Comparison of ENCODE assay signal across 19 cellular contexts in genomic region chr19:29405728-29405995, GRCh38.
"Had no signal": no experiment of that assay in that cellular context is flagged by ENCODE, and none has a peak within 500 bp of the region (broad histone marks: within the 10 kb centered on the region; RNA-seq: fewer than 3 reads in every experiment).

No MANE protein-coding gene starts in this region.

- H3K9me3 Mint-ChIP-seq: activated naive CD4-positive, alpha-beta T cell treated with anti-CD3 and anti-CD28 coated beads, Interleukin-2, amount 50 U/mL, for 72 hours; activated T-helper 1 cell treated with anti-CD3 and anti-CD28 coated beads, Interleukin-12 subunit alpha, Interleukin-12 subunit beta, Interleukin-2, Interleukin-4 antibody, amounts not matched to agents 30 ng/mL and 10 ng/mL and 1 ng/mL, durations not matched to agents 14 hours and 24 hours and 36 hours; immature natural killer cell; naive thymus-derived CD8-positive, alpha-beta T cell had no signal

- H3K4me3 Mint-ChIP-seq: activated T-helper 1 cell treated with anti-CD3 and anti-CD28 coated beads, Interleukin-12 subunit alpha, Interleukin-12 subunit beta, Interleukin-2, Interleukin-4 antibody, amounts not matched to agents 30 ng/mL and 10 ng/mL and 1 ng/mL, durations not matched to agents 14 hours and 24 hours and 36 hours; immature natural killer cell; naive thymus-derived CD8-positive, alpha-beta T cell; stimulated activated memory B cell treated with anti-CD40 and anti-IgM and Interleukin-4, amounts not matched to agents 10 μg/mL and 1 μg/mL and 100 μg/mL, for 72 hours had no signal

- H3K27ac ChIP-seq: left ventricle myocardium inferior, spleen, thyroid gland, VCaP had no signal

- H3K9me3 ChIP-seq: left ventricle myocardium inferior, mucosa of descending colon, spleen, thyroid gland had no signal

- H3K4me1 Mint-ChIP-seq: immature natural killer cell; stimulated activated memory B cell treated with anti-CD40 and anti-IgM and Interleukin-4, amounts not matched to agents 10 μg/mL and 1 μg/mL and 100 μg/mL, for 72 hours had no signal

- H3K4me1 ChIP-seq: left ventricle myocardium inferior, thyroid gland had no signal

- DNase-seq: activated CD4-positive, alpha-beta T cell treated with anti-CD3 and anti-CD28 coated beads, Interleukin-2, amount 50 U/mL, for 48 hours; activated CD4-positive, CD25-positive, alpha-beta regulatory T cell treated with anti-CD3 and anti-CD28 coated beads, Interleukin-2, amount 50 U/mL, for 72 hours; activated gamma-delta T cell treated with Interleukin-2 at 50 U/mL for 16 hours; activated T-cell treated with anti-CD3 and anti-CD28 coated beads for 4 hours; erythroblast; immature natural killer cell; kidney glomerular epithelial cell; left ventricle myocardium inferior; naive thymus-derived CD8-positive, alpha-beta T cell; spleen; stimulated activated CD4-positive, alpha-beta T cell treated with anti-CD3 and anti-CD28 coated beads, Interleukin-4, amount 100 ng/mL, for 4 hours; SW 1271; T-helper 2 cell; thyroid gland had no signal

- H3K36me3 Mint-ChIP-seq: activated naive CD4-positive, alpha-beta T cell treated with anti-CD3 and anti-CD28 coated beads, Interleukin-2, amount 50 U/mL, for 72 hours; immature natural killer cell; naive thymus-derived CD8-positive, alpha-beta T cell; stimulated activated memory B cell treated with anti-CD40 and anti-IgM and Interleukin-4, amounts not matched to agents 10 μg/mL and 1 μg/mL and 100 μg/mL, for 72 hours had no signal

- H3K36me3 ChIP-seq: left ventricle myocardium inferior, spleen, thyroid gland had no signal

- H3K4me3 ChIP-seq: left ventricle myocardium inferior, mucosa of descending colon, spleen, thyroid gland had no signal

- H3K27me3 Mint-ChIP-seq: stimulated activated memory B cell treated with anti-CD40 and anti-IgM and Interleukin-4, amounts not matched to agents 10 μg/mL and 1 μg/mL and 100 μg/mL, for 72 hours had no signal

- H3K27ac Mint-ChIP-seq: activated naive CD4-positive, alpha-beta T cell treated with anti-CD3 and anti-CD28 coated beads, Interleukin-2, amount 50 U/mL, for 72 hours; activated T-helper 1 cell treated with anti-CD3 and anti-CD28 coated beads, Interleukin-12 subunit alpha, Interleukin-12 subunit beta, Interleukin-2, Interleukin-4 antibody, amounts not matched to agents 30 ng/mL and 10 ng/mL and 1 ng/mL, durations not matched to agents 14 hours and 24 hours and 36 hours; immature natural killer cell; naive thymus-derived CD8-positive, alpha-beta T cell; stimulated activated memory B cell treated with anti-CD40 and anti-IgM and Interleukin-4, amounts not matched to agents 10 μg/mL and 1 μg/mL and 100 μg/mL, for 72 hours had no signal

- H3K27me3 ChIP-seq: thyroid gland had no signal

- ATAC-seq: activated naive CD4-positive, alpha-beta T cell treated with anti-CD3 and anti-CD28 coated beads, Interleukin-2, amount 50 U/mL, for 72 hours; naive thymus-derived CD8-positive, alpha-beta T cell; stimulated activated memory B cell treated with anti-CD40 and anti-IgM and Interleukin-4, amounts not matched to agents 10 μg/mL and 1 μg/mL and 100 μg/mL, for 72 hours had no signal
